In genomic region chr6:34239240-34239825, GRCh38 we compare ENCODE assay signal across 8 cellular contexts. TPM values are rescaled to one million over a fixed set of nuclear protein-coding genes. Genes with fewer than 3 reads are reported as not detected.
DNase-seq lines count a peak whose midpoint lies in the region; ATAC-seq and TF ChIP-seq lines count a peak whose summit lies in the region.

No MANE protein-coding gene starts in this region.

- H3K4me3 Mint-ChIP-seq in natural killer cell treated with Interleukin-12 subunit alpha and Interleukin-12 subunit beta and Interleukin-15 and Interleukin-18, amount 100 ng/mL, for 72 hours: peak overlapping the region; percentile 82

- H3K4me1 ChIP-seq in KMS-11 (ENCODE audit: low read depth, poor library complexity, severe bottlenecking): peaks cover 36% of the 10 kb centered on the region

- in situ Hi-C loops in brain microvascular endothelial cell (cut with HindIII; ENCODE audit: low pct_ligation_motif_present, low sequenced_read_pairs): no loop called here

- H3K4me3 ChIP-seq in KMS-11 (IDR thresholded peaks at IDR 0.05; ENCODE audit: insufficient read depth, low read depth, low read length) (no peak overlapping the region), brain microvascular endothelial cell (ENCODE audit: low read depth, low read length) (peak overlapping the region; percentile 82)

- intact Hi-C loops in left colon (cut with DNase I, micrococcal nuclease): no loop called here

- H3K36me3 ChIP-seq in KMS-11 (ENCODE audit: insufficient read depth) (no peaks in the 10 kb centered on the region; the same call in 1 of the 2 replicates), brain microvascular endothelial cell (replicated peaks) (peaks cover 26% of the 10 kb centered on the region)

- H3K27me3 Mint-ChIP-seq in natural killer cell treated with Interleukin-12 subunit alpha and Interleukin-12 subunit beta and Interleukin-15 and Interleukin-18, amount 100 ng/mL, for 72 hours: no peaks in the 10 kb centered on the region

- H3K27ac ChIP-seq in KMS-11 (peak overlapping the region; percentile 96; the same call in 1 of the 2 replicates), brain microvascular endothelial cell (no peak overlapping the region)

- ATAC-seq in natural killer cell treated with Interleukin-12 subunit alpha and Interleukin-12 subunit beta and Interleukin-15 and Interleukin-18, amount 100 ng/mL, for 72 hours: no peak
- ATAC-seq in left colon: no peak

- no peak overlapping the region for H2AFZ ChIP-seq in KMS-11 (ENCODE audit: low read depth)

- peak overlapping the region; percentile 69 for H3K4me2 ChIP-seq in KMS-11

- H3K36me3 Mint-ChIP-seq in natural killer cell treated with Interleukin-12 subunit alpha and Interleukin-12 subunit beta and Interleukin-15 and Interleukin-18, amount 100 ng/mL, for 72 hours: no peaks in the 10 kb centered on the region

- peak overlapping the region; percentile 100; the same call in 1 of the 2 replicates for H3K9ac ChIP-seq in KMS-11

- H3K79me2 ChIP-seq in KMS-11 (ENCODE audit: insufficient read depth, low read depth): peaks cover 46% of the 10 kb centered on the region

- peak overlapping the region in 1 of 2 donors; percentile 70 for H3K27ac Mint-ChIP-seq in natural killer cell treated with Interleukin-12 subunit alpha and Interleukin-12 subunit beta and Interleukin-15 and Interleukin-18, amount 100 ng/mL, for 72 hours

- H3K9me3 Mint-ChIP-seq in natural killer cell treated with Interleukin-12 subunit alpha and Interleukin-12 subunit beta and Interleukin-15 and Interleukin-18, amount 100 ng/mL, for 72 hours: no peaks in the 10 kb centered on the region

- peaks cover 19 to 29% of the 10 kb centered on the region in 2 donors for H3K4me1 Mint-ChIP-seq in natural killer cell treated with Interleukin-12 subunit alpha and Interleukin-12 subunit beta and Interleukin-15 and Interleukin-18, amount 100 ng/mL, for 72 hours (ENCODE audit: low read depth in 2 of 2)

- DNase-seq in EH (ENCODE audit: low read depth) (peak; percentile 26), brain microvascular endothelial cell (no peak), Ammon's horn (ENCODE audit: low spot score) (no peak), left colon (no peak), glomerular visceral epithelial cell (ENCODE audit: extremely low spot score) (no peak), NCI-H1048 (lab: John Stamatoyannopoulos, UW) (no peak)
- no peak for DNase-seq in natural killer cell treated with Interleukin-12 subunit alpha and Interleukin-12 subunit beta and Interleukin-15 and Interleukin-18, amount 100 ng/mL, for 72 hours (ENCODE audit: low spot score)

- no peaks in the 10 kb centered on the region for H3K27me3 ChIP-seq in KMS-11 (ENCODE audit: insufficient read depth, low read depth)
- no peaks in the 10 kb centered on the region for H3K27me3 ChIP-seq in brain microvascular endothelial cell (replicated peaks)

- H4K20me1 ChIP-seq in KMS-11 (ENCODE audit: insufficient read depth): no peaks in the 10 kb centered on the region

- no peak for TF ChIP-seq CTCF in KMS-11 (conservative IDR thresholded peaks at IDR 0.05; ENCODE audit: low read depth, low read length)
- TF ChIP-seq CTCF in brain microvascular endothelial cell (IDR thresholded peaks at IDR 0.05; ENCODE audit: low read depth, low read length, missing control alignments): no peak

RNA-seq across cellular contexts. Expression of gene HMGA1, which starts 2.7 kb away (rescaled TPM):
- 100 to 1,000 TPM; 151 to 556 TPM for total RNA-seq in natural killer cell treated with Interleukin-12 subunit alpha and Interleukin-12 subunit beta and Interleukin-15 and Interleukin-18, amount 100 ng/mL, for 72 hours
- total RNA-seq in left colon: 100 to 1,000 TPM; 116 to 152 TPM

RNA-seq across cellular contexts. Expression of gene SMIM29, which starts 9.5 kb away (rescaled TPM):
- total RNA-seq in natural killer cell treated with Interleukin-12 subunit alpha and Interleukin-12 subunit beta and Interleukin-15 and Interleukin-18, amount 100 ng/mL, for 72 hours: 10 to 100 TPM; 15.9 to 20.9 TPM
- total RNA-seq in left colon: 10 to 100 TPM in 1 of 2 donors, 1 to 10 TPM in 1; 8.2 to 11.5 TPM
